ENCODE assay signal across 10 cellular contexts in genomic region chr9:136725612-136726011, GRCh38. TPM values are rescaled to one million over a fixed set of nuclear protein-coding genes. Genes with fewer than 3 reads are reported as not detected.
DNase-seq lines count a peak whose midpoint lies in the region; ATAC-seq and TF ChIP-seq lines count a peak whose summit lies in the region.
"Had no signal": no experiment of that assay in that cellular context is flagged by ENCODE, and none has a peak within 500 bp of the region (broad histone marks: within the 10 kb centered on the region; RNA-seq: fewer than 3 reads in every experiment).

No MANE protein-coding gene starts in this region.

- H2AFZ ChIP-seq in IMR-90 (replicated peaks; ENCODE audit: low read length, poor library complexity): no peak overlapping the region

- peaks cover 22 to 74% of the 10 kb centered on the region in 2 experiments for H3K79me1 ChIP-seq in IMR-90 (ENCODE audit: low read depth in 1 of 2, low read length in 2 of 2)

- H3K36me3 Mint-ChIP-seq in naive thymus-derived CD4-positive, alpha-beta T cell: peaks cover 0 to 19% (median 13%) of the 10 kb centered on the region in 5 donors

- no peak overlapping the region for H2BK20ac ChIP-seq in IMR-90 (ENCODE audit: low read depth, low read length)

- H3K9me3 Mint-ChIP-seq in naive thymus-derived CD4-positive, alpha-beta T cell: peaks cover 0 to 6% (median 0%) of the 10 kb centered on the region in 11 donors

- peaks cover 0 to 5% (median 0%) of the 10 kb centered on the region in 5 donors for H3K27me3 Mint-ChIP-seq in naive thymus-derived CD4-positive, alpha-beta T cell

- in situ Hi-C loops in IMR-90 (cut with MboI; ENCODE audit: low sequenced_read_pairs): no loop called here

- POLR2A ChIA-PET in IMR-90 (lab: Charles Lee; ENCODE audit: unreplicated experiment): no interaction called here
- POLR2A ChIA-PET in naive thymus-derived CD4-positive, alpha-beta T cell (lab: Charles Lee): interaction anchor here (0.7 to 1.1 kb wide), 4 partner anchors 11 to 173 kb away, joined by 3 to 6 read pairs (median 4); no protein-coding TSS in a partner anchor

- H2AK5ac ChIP-seq in IMR-90 (ENCODE audit: low read depth, low read length): no peak overlapping the region

- no peak overlapping the region for H2BK5ac ChIP-seq in IMR-90 (ENCODE audit: low read depth, low read length, poor library complexity, severe bottlenecking)

- H3K18ac ChIP-seq in IMR-90 (ENCODE audit: low read depth, low read length): no peak overlapping the region

- TF ChIP-seq POLR2A in IMR-90 (IDR thresholded peaks at IDR 0.05; ENCODE audit: low read depth, low read length): no peak

- intact Hi-C loops in IMR-90 (cut with micrococcal nuclease): loop anchor here (1.0 kb wide), 1 partner anchor 29 kb away; no protein-coding TSS in a partner anchor
- intact Hi-C loops in colonic mucosa (cut with DNase I): no loop called here
- intact Hi-C loops in naive thymus-derived CD4-positive, alpha-beta T cell (cut with micrococcal nuclease): loop anchor here (2.0 to 5.0 kb wide), 5 partner anchors 38 to 363 kb away; partner anchors contain the start of genes AGPAT2 (in 2 of the 2), DNLZ (in 1 of the 2), NOTCH1 (in 1 of the 2) and SEC16A (in 1 of the 2)

- DNase-seq in IMR-90 (peak; percentile 57), colonic mucosa (no peak), NCI-H510A treated with DMSO at 0.1 percent for 48 hours (lab: John Stamatoyannopoulos, UW) (no peak), NCI-H2029 (lab: John Stamatoyannopoulos, UW) (no peak)
- DNase-seq in naive thymus-derived CD4-positive, alpha-beta T cell: no peak

- H3K9me3 ChIP-seq in IMR-90 (ENCODE audit: control insufficient read depth, insufficient read depth, low read length) (no peaks in the 10 kb centered on the region), colonic mucosa (no peaks in the 10 kb centered on the region)
- no peaks in the 10 kb centered on the region for H3K9me3 ChIP-seq in naive thymus-derived CD4-positive, alpha-beta T cell (ENCODE audit: control insufficient read depth in 2 of 3, low read length in 3 of 3)

- H2AK9ac ChIP-seq in IMR-90 (replicated peaks; ENCODE audit: low read depth, low read length, poor library complexity): peak overlapping the region; percentile 19

- H4K20me1 ChIP-seq in IMR-90 (ENCODE audit: insufficient read depth, low read length): peaks cover 73% of the 10 kb centered on the region

- H3K4me1 Mint-ChIP-seq in naive thymus-derived CD4-positive, alpha-beta T cell: peaks cover 16 to 37% (median 28%) of the 10 kb centered on the region in 7 donors

- no peak overlapping the region for H4K91ac ChIP-seq in IMR-90 (ENCODE audit: insufficient read depth, low read depth, low read length)

- H3K27me3 ChIP-seq in IMR-90 (ENCODE audit: control insufficient read depth, insufficient read depth, low read length): no peaks in the 10 kb centered on the region
- H3K27me3 ChIP-seq in colonic mucosa: no peaks in the 10 kb centered on the region
- H3K27me3 ChIP-seq in naive thymus-derived CD4-positive, alpha-beta T cell (ENCODE audit: control insufficient read depth in 2 of 2, insufficient read depth in 2 of 2, low read length in 2 of 2): no peaks in the 10 kb centered on the region

- no peak overlapping the region; the same call in 1 of the 2 replicates for H3K14ac ChIP-seq in IMR-90 (replicated peaks; ENCODE audit: low read depth, low read length)

- no peak overlapping the region for H4K5ac ChIP-seq in IMR-90 (ENCODE audit: low read depth, low read length)

- H3K4ac ChIP-seq in IMR-90 (ENCODE audit: low read depth, low read length): no peak overlapping the region

- H3K23ac ChIP-seq in IMR-90 (ENCODE audit: low read depth, low read length): 0 out of 2 replicates have a peak overlapping the region, but pooled peaks have one; percentile 17

- H3K36me3 ChIP-seq in IMR-90 (ENCODE audit: control insufficient read depth, insufficient read depth, low read length) (peaks cover 51% of the 10 kb centered on the region), colonic mucosa (peaks cover 6% of the 10 kb centered on the region)
- peaks cover 9 to 57% (median 13%) of the 10 kb centered on the region in 3 experiments for H3K36me3 ChIP-seq in naive thymus-derived CD4-positive, alpha-beta T cell (ENCODE audit: control insufficient read depth in 2 of 3, insufficient read depth in 3 of 3, low read length in 3 of 3)

- H3K4me1 ChIP-seq in IMR-90 (ENCODE audit: control insufficient read depth, insufficient read depth, low read length): peaks cover 20% of the 10 kb centered on the region
- H3K4me1 ChIP-seq in colonic mucosa: peaks cover 10% of the 10 kb centered on the region
- H3K4me1 ChIP-seq in naive thymus-derived CD4-positive, alpha-beta T cell (ENCODE audit: control insufficient read depth in 2 of 2, insufficient read depth in 2 of 2, low read length in 2 of 2): peaks cover 16 to 17% of the 10 kb centered on the region in 2 donors

- no peak overlapping the region for H3K4me3 ChIP-seq in IMR-90 (ENCODE audit: insufficient read depth, low read depth, low read length)
- peak overlapping the region; percentile 90 for H3K4me3 ChIP-seq in colonic mucosa
- no peak overlapping the region for H3K4me3 ChIP-seq in naive thymus-derived CD4-positive, alpha-beta T cell (ENCODE audit: low read length)

- H2BK120ac ChIP-seq in IMR-90 (ENCODE audit: low read depth, low read length): no peak overlapping the region

- peak overlapping the region; percentile 93 for H3K4me2 ChIP-seq in IMR-90 (ENCODE audit: low read depth, low read length)

- TF ChIP-seq RAD21 in IMR-90 (IDR thresholded peaks at IDR 0.05; ENCODE audit: low read length): no peak

- peak overlapping the region; percentile 97 for H3K27ac ChIP-seq in C4-2B
- no peak overlapping the region; the same call in 1 of the 2 replicates for H3K27ac ChIP-seq in IMR-90 (ENCODE audit: insufficient read depth, low read length)
- no peak overlapping the region for H3K27ac ChIP-seq in colonic mucosa
- no peak overlapping the region for H3K27ac ChIP-seq in naive thymus-derived CD4-positive, alpha-beta T cell (ENCODE audit: low read depth, low read length)

- 90% methylated on average over 3 of the region's 10 CpGs; no CpG with 5 or more reads in 1 of the 2 experiments for WGBS in IMR-90 (ENCODE audit: extremely low coverage in 2 of 2, insufficient read length in 1 of 2), 2 experiments

- H3K9me1 ChIP-seq in IMR-90 (ENCODE audit: insufficient read depth, low read length): peaks cover 19% of the 10 kb centered on the region

- H2BK15ac ChIP-seq in IMR-90 (ENCODE audit: low read depth, low read length): no peak overlapping the region

- ATAC-seq in IMR-90 (ENCODE audit: low read depth) (no peak), GM19397 (IDR thresholded peaks at IDR 0.05; ENCODE audit: unreplicated experiment) (no peak), HG02840 (IDR thresholded peaks at IDR 0.05; ENCODE audit: low FRiP score, unreplicated experiment) (no peak)
- ATAC-seq in naive thymus-derived CD4-positive, alpha-beta T cell: no peak

- H3K9ac ChIP-seq in IMR-90 (ENCODE audit: low read depth, low read length): 0 out of 2 replicates have a peak overlapping the region, but pooled peaks have one; percentile 90
- H3K9ac ChIP-seq in colonic mucosa (ENCODE audit: low read depth in 2 of 2, low read length in 2 of 2): no peak overlapping the region

- TF ChIP-seq CTCF in C4-2B (conservative IDR thresholded peaks at IDR 0.05) (no peak), IMR-90 (conservative IDR thresholded peaks at IDR 0.05; ENCODE audit: low read depth, low read length) (no peak), colonic mucosa (IDR thresholded peaks at IDR 0.05) (no peak)

- peak overlapping the region in 2 of 9 donors; percentile 4 to 26 for H3K27ac Mint-ChIP-seq in naive thymus-derived CD4-positive, alpha-beta T cell

- CTCF ChIA-PET in IMR-90 (lab: Yijun Ruan, JAX): no interaction called here
- CTCF ChIA-PET in naive thymus-derived CD4-positive, alpha-beta T cell (lab: Charles Lee): interaction anchor here (0.7 kb wide), 2 partner anchors 65 to 166 kb away, joined by 3 to 6 read pairs; no protein-coding TSS in a partner anchor

- H4K8ac ChIP-seq in IMR-90 (ENCODE audit: low read depth in 2 of 2, low read length in 2 of 2): no peak overlapping the region

- H3K56ac ChIP-seq in IMR-90 (ENCODE audit: extremely low read depth, insufficient read depth, low read length): no peak overlapping the region

- BruUV-seq in IMR-90 (replicated peaks; lab: Mats Ljungman, UMichigan): no TSS peak

- dilution Hi-C loops in IMR-90 (cut with HindIII; ENCODE audit: low sequenced_read_pairs, unreplicated experiment): no loop called here

- H3K4me3 Mint-ChIP-seq in naive thymus-derived CD4-positive, alpha-beta T cell: peak overlapping the region in 6 of 10 donors; percentile 88 to 99 (median 96)

RNA-seq across cellular contexts. Expression of gene DIPK1B, which starts 13.2 kb away (rescaled TPM):
- total RNA-seq in IMR-90 (2012; rRNA removed) (3.1 and 3.4 TPM in 2 replicates), colonic mucosa (1 to 10 TPM in 1 of 2 donors, under 1 TPM in 1; 0.82 to 2.8 TPM)
- polyA plus RNA-seq in IMR-90 (2012; rRNA removed): 7.1 and 8.5 TPM in 2 replicates
- polyA plus RNA-seq in IMR-90 (2012; cell fraction: cytosol; rRNA removed): 7.2 and 17.0 TPM in 2 replicates
- 9.5 and 25.7 TPM in 2 replicates for polyA plus RNA-seq in IMR-90 (2012; cell fraction: nucleus; rRNA removed; ENCODE audit: low replicate concordance)
- 1 to 10 TPM in 1 of 5 experiments, under 1 TPM in 2, not detected in 2; 0.46 to 1.6 (median 0.56) TPM for total RNA-seq in naive thymus-derived CD4-positive, alpha-beta T cell
- polyA plus RNA-seq in naive thymus-derived CD4-positive, alpha-beta T cell: under 1 TPM; 0.11 to 0.31 TPM

RNA-seq across cellular contexts. Expression of gene LCN10, which starts 17.1 kb away (rescaled TPM):
- total RNA-seq in IMR-90 (2012; rRNA removed) (not detected in 2 replicates), colonic mucosa (1 to 10 TPM in 1 of 2 donors, under 1 TPM in 1; 0.11 to 3.3 TPM)
- polyA plus RNA-seq in IMR-90 (2012; rRNA removed): not detected in 2 replicates
- polyA plus RNA-seq in IMR-90 (2012; cell fraction: cytosol; rRNA removed): 0.03 TPM in 1 of 2 replicates, not detected in the other
- not detected in 2 replicates for polyA plus RNA-seq in IMR-90 (2012; cell fraction: nucleus; rRNA removed; ENCODE audit: low replicate concordance)
- total RNA-seq in naive thymus-derived CD4-positive, alpha-beta T cell: 1 to 10 TPM in 3 of 5 experiments, under 1 TPM in 1, not detected in 1; 0.34 to 3.2 (median 1.2) TPM
- 1 to 10 TPM in 1 of 2 donors, under 1 TPM in 1; 0.45 to 1.1 TPM for polyA plus RNA-seq in naive thymus-derived CD4-positive, alpha-beta T cell
- total RNA-seq: glomerular endothelial cell had no signal

RNA-seq across cellular contexts. Expression of gene LCN6, which starts 22.7 kb away (rescaled TPM):
- not detected in 2 replicates for total RNA-seq in IMR-90 (2012; rRNA removed)
- polyA plus RNA-seq in IMR-90 (2012; rRNA removed): not detected in 2 replicates
- polyA plus RNA-seq in IMR-90 (2012; cell fraction: cytosol; rRNA removed): not detected in 2 replicates
- polyA plus RNA-seq in IMR-90 (2012; cell fraction: nucleus; rRNA removed; ENCODE audit: low replicate concordance): not detected in 2 replicates
- total RNA-seq in colonic mucosa: 1 to 10 TPM in 1 of 2 donors, under 1 TPM in 1; 0.56 to 1.2 TPM
- not detected for total RNA-seq in naive thymus-derived CD4-positive, alpha-beta T cell
- polyA plus RNA-seq in naive thymus-derived CD4-positive, alpha-beta T cell: not detected
- total RNA-seq: glomerular endothelial cell; T-helper 2 cell treated with Interferon-gamma antibody and Interleukin-4, amounts not matched to agents 100 ng/mL and 5 ng/mL, for 36 hours had no signal

RNA-seq across cellular contexts. Expression of gene LCN8, which starts 32.4 kb away (rescaled TPM):
- total RNA-seq in IMR-90 (2012; rRNA removed) (not detected in 2 replicates), colonic mucosa (not detected)
- polyA plus RNA-seq in IMR-90 (2012; rRNA removed): not detected in 2 replicates
- not detected in 2 replicates for polyA plus RNA-seq in IMR-90 (2012; cell fraction: cytosol; rRNA removed)
- polyA plus RNA-seq in IMR-90 (2012; cell fraction: nucleus; rRNA removed; ENCODE audit: low replicate concordance): not detected in 2 replicates
- total RNA-seq in naive thymus-derived CD4-positive, alpha-beta T cell: under 1 TPM in 1 of 5 experiments, not detected in 4; 0.83 TPM
- polyA plus RNA-seq in naive thymus-derived CD4-positive, alpha-beta T cell: not detected
- total RNA-seq: glomerular endothelial cell; T-helper 2 cell treated with Interferon-gamma antibody and Interleukin-4, amounts not matched to agents 100 ng/mL and 5 ng/mL, for 36 hours had no signal

RNA-seq across cellular contexts. Expression of gene AGPAT2, which starts 38.4 kb away (rescaled TPM):
- total RNA-seq in IMR-90 (2012; rRNA removed): 16.1 and 18.9 TPM in 2 replicates
- 37.2 and 39.5 TPM in 2 replicates for polyA plus RNA-seq in IMR-90 (2012; rRNA removed)
- 22.2 and 63.1 TPM in 2 replicates for polyA plus RNA-seq in IMR-90 (2012; cell fraction: cytosol; rRNA removed)
- 54.0 and 103 TPM in 2 replicates for polyA plus RNA-seq in IMR-90 (2012; cell fraction: nucleus; rRNA removed; ENCODE audit: low replicate concordance)
- total RNA-seq in colonic mucosa: 100 to 1,000 TPM; 197 to 372 TPM
- 10 to 100 TPM in 2 of 5 experiments, 1 to 10 TPM in 3; 2.3 to 20.6 (median 8.5) TPM for total RNA-seq in naive thymus-derived CD4-positive, alpha-beta T cell
- polyA plus RNA-seq in naive thymus-derived CD4-positive, alpha-beta T cell: 10 to 100 TPM; 12.0 to 13.1 TPM
